In genomic region chr10:56360967-56361841, GRCh38 we compare ENCODE assay signal across 8 cellular contexts. TPM values are rescaled to one million over a fixed set of nuclear protein-coding genes. Genes with fewer than 3 reads are reported as not detected.
A peak's percentile ranks its signal among the peaks of the same experiment; 100 is the strongest.
DNase-seq lines count a peak whose midpoint lies in the region; ATAC-seq and TF ChIP-seq lines count a peak whose summit lies in the region.

Gene ZWINT, minus strand, starts transcription at chr10:56361259. Its CDS starts 23 bp downstream, at chr10:56361236.

- CTCF ChIA-PET in RWPE1 (lab: Yijun Ruan, JAX): interaction anchor here (0.6 kb wide), 1 partner anchor 1435 kb away, joined by 3 read pairs; no protein-coding TSS in a partner anchor

- DNase-seq in EL (peak; percentile 96), H4 (ENCODE audit: low spot score) (peak; percentile 97), LNCaP clone FGC (ENCODE audit: low read depth) (peak; percentile 89), RWPE1 (ENCODE audit: low spot score) (peak; percentile 90), fibroblast of mammary gland (ENCODE audit: low read depth) (peak; percentile 94)
- peak; percentile 77 to 87 for DNase-seq in activated T-helper 1 cell treated with anti-CD3 and anti-CD28 coated beads, Interleukin-2, amount 50 U/mL, for 16 hours (ENCODE audit: low read depth in 1 of 2, low spot score in 1 of 2)
- peak; percentile 82 to 94 (median 88) for DNase-seq in naive thymus-derived CD8-positive, alpha-beta T cell
- DNase-seq in stimulated activated naive B cell treated with anti-CD40 and anti-IgM and Interleukin-4, amounts not matched to agents 10 μg/mL and 1 μg/mL and 100 μg/mL, for 72 hours: peak; percentile 93

- H3K4me3 ChIP-seq in LNCaP clone FGC (ENCODE audit: low read depth, low read length) (peak within 1 kb of the TSS; percentile 97), fibroblast of mammary gland (ENCODE audit: control insufficient read depth, low read depth, low read length) (peak within 1 kb of the TSS; percentile 62)

- H3K27ac ChIP-seq in RWPE1: peak within 1 kb of the TSS; percentile 65

- no peaks in the 10 kb centered on the region for H3K36me3 Mint-ChIP-seq in naive thymus-derived CD8-positive, alpha-beta T cell
- H3K36me3 Mint-ChIP-seq in stimulated activated naive B cell treated with anti-CD40 and anti-IgM and Interleukin-4, amounts not matched to agents 10 μg/mL and 1 μg/mL and 100 μg/mL, for 72 hours: peaks cover 13 to 15% of the 10 kb centered on the region in 2 donors

- TF ChIP-seq CTCF in LNCaP clone FGC (IDR thresholded peaks at IDR 0.05; ENCODE audit: control insufficient read depth, extremely low read depth, insufficient read depth) (no peak), RWPE1 (conservative IDR thresholded peaks at IDR 0.05; ENCODE audit: low read depth) (no peak), fibroblast of mammary gland (conservative IDR thresholded peaks at IDR 0.05; ENCODE audit: control insufficient read depth, insufficient read depth, low read depth, low read length) (no peak)

- POLR2A ChIA-PET in RWPE1 (lab: Yijun Ruan, JAX; ENCODE audit: low non-redundant PET): interaction anchor here (0.7 kb wide), 1 partner anchor 116 kb away, joined by 3 read pairs; no protein-coding TSS in a partner anchor
- POLR2A ChIA-PET in naive thymus-derived CD8-positive, alpha-beta T cell (lab: Charles Lee): interaction anchor here (1.0 kb wide), 1 partner anchor 17 kb away, joined by 3 read pairs; no protein-coding TSS in a partner anchor

- peak within 1 kb of the TSS; percentile 67 to 91 (median 87) for H3K27ac Mint-ChIP-seq in naive thymus-derived CD8-positive, alpha-beta T cell
- H3K27ac Mint-ChIP-seq in stimulated activated naive B cell treated with anti-CD40 and anti-IgM and Interleukin-4, amounts not matched to agents 10 μg/mL and 1 μg/mL and 100 μg/mL, for 72 hours: peak within 1 kb of the TSS; percentile 91

- peak within 1 kb of the TSS; percentile 92 to 97 (median 94) for H3K4me3 Mint-ChIP-seq in naive thymus-derived CD8-positive, alpha-beta T cell
- H3K4me3 Mint-ChIP-seq in stimulated activated naive B cell treated with anti-CD40 and anti-IgM and Interleukin-4, amounts not matched to agents 10 μg/mL and 1 μg/mL and 100 μg/mL, for 72 hours: peak within 1 kb of the TSS; percentile 89 to 94

- no peaks in the 10 kb centered on the region for H3K27me3 Mint-ChIP-seq in naive thymus-derived CD8-positive, alpha-beta T cell
- no peaks in the 10 kb centered on the region for H3K27me3 Mint-ChIP-seq in stimulated activated naive B cell treated with anti-CD40 and anti-IgM and Interleukin-4, amounts not matched to agents 10 μg/mL and 1 μg/mL and 100 μg/mL, for 72 hours

- no peaks in the 10 kb centered on the region for H3K9me3 Mint-ChIP-seq in naive thymus-derived CD8-positive, alpha-beta T cell
- no peaks in the 10 kb centered on the region for H3K9me3 Mint-ChIP-seq in stimulated activated naive B cell treated with anti-CD40 and anti-IgM and Interleukin-4, amounts not matched to agents 10 μg/mL and 1 μg/mL and 100 μg/mL, for 72 hours

- peaks cover 10 to 23% (median 18%) of the 10 kb centered on the region in 4 donors for H3K4me1 Mint-ChIP-seq in naive thymus-derived CD8-positive, alpha-beta T cell
- H3K4me1 Mint-ChIP-seq in stimulated activated naive B cell treated with anti-CD40 and anti-IgM and Interleukin-4, amounts not matched to agents 10 μg/mL and 1 μg/mL and 100 μg/mL, for 72 hours: peaks cover 11 to 16% of the 10 kb centered on the region in 2 donors

- peak; percentile 93 to 97 for ATAC-seq in naive thymus-derived CD8-positive, alpha-beta T cell
- ATAC-seq in stimulated activated naive B cell treated with anti-CD40 and anti-IgM and Interleukin-4, amounts not matched to agents 10 μg/mL and 1 μg/mL and 100 μg/mL, for 72 hours (replicated peaks): peak; percentile 98

RNA-seq across cellular contexts. Expression of gene ZWINT, which starts in this region (rescaled TPM):
- total RNA-seq in H4 (2014; rRNA removed; shearing (Covaris generic)): 133 and 156 TPM in 2 replicates
- total RNA-seq in naive thymus-derived CD8-positive, alpha-beta T cell: 1 to 10 TPM; 3.3 to 4.4 TPM
- polyA plus RNA-seq in naive thymus-derived CD8-positive, alpha-beta T cell: 1 to 10 TPM; 6.3 to 7.9 (median 6.4) TPM

Comparison
In these comparisons a context has a peak if more than half of its experiments do, and no peak if none do; other contexts are left out.
1. Peak in every context shown above with its lines: DNase-seq, ATAC-seq, H3K4me3 ChIP-seq and H3K27ac ChIP-seq.
2. RNA of gene ZWINT (total RNA-seq): 133 to 156 TPM in H4; 3.3 to 4.4 TPM in naive thymus-derived CD8-positive, alpha-beta T cell; every median in the first group is over 10 times any median in the second.